22 cellular contexts compared by ENCODE assay signal in genomic region chr7:149171894-149172533, GRCh38. TPM values are rescaled to one million over a fixed set of nuclear protein-coding genes. Genes with fewer than 3 reads are reported as not detected.
DNase-seq lines count a peak whose midpoint lies in the region; ATAC-seq and TF ChIP-seq lines count a peak whose summit lies in the region.
"Had no signal": no experiment of that assay in that cellular context is flagged by ENCODE, and none has a peak within 500 bp of the region (broad histone marks: within the 10 kb centered on the region; RNA-seq: fewer than 3 reads in every experiment).

No MANE protein-coding gene starts in this region.

- H3K36me3 Mint-ChIP-seq in activated CD8-positive, alpha-beta T cell treated with anti-CD3 and anti-CD28 coated beads, Interleukin-2, amount 10 ng/mL, durations not matched to agents 7 days and 5 days (ENCODE audit: low read depth): peaks cover 25% of the 10 kb centered on the region

- CTCF ChIA-PET in activated CD8-positive, alpha-beta T cell treated with anti-CD3 and anti-CD28 coated beads, Interleukin-2, amount 10 ng/mL, durations not matched to agents 7 days and 5 days (lab: Charles Lee): no interaction called here

- peak; percentile 51 for DNase-seq in ACHN
- peak; percentile 48 for DNase-seq in HK-2 (ENCODE audit: unreplicated experiment)
- DNase-seq in activated CD8-positive, alpha-beta T cell treated with anti-CD3 and anti-CD28 coated beads, Interleukin-2, amount 10 ng/mL, durations not matched to agents 7 days and 5 days: no peak
- DNase-seq in islet precursor cell: peak; percentile 61
- no peak for DNase-seq in SJCRH30
- no peak for DNase-seq in upper lobe of left lung
- DNase-seq in dedifferentiated amniotic fluid mesenchymal stem cell (ENCODE audit: extremely low spot score): no peak
- DNase-seq in stimulated activated CD4-positive, alpha-beta T cell treated with anti-CD3 and anti-CD28 coated beads, Interleukin-4, amount 100 ng/mL, for 4 hours: no peak
- DNase-seq: activated CD8-positive, alpha-beta memory T cell treated with anti-CD3 and anti-CD28 coated beads, Interleukin-2, amount 10 ng/mL, durations not matched to agents 7 days and 5 days; activated naive CD4-positive, alpha-beta T cell; body of pancreas; COR-L47; dorsolateral prefrontal cortex; left cardiac atrium; NCI-H526; stimulated activated CD4-positive, alpha-beta T cell treated with anti-CD3 and anti-CD28 coated beads, Interleukin-2, amount 100 ng/mL, for 48 hours; stimulated activated CD8-positive, alpha-beta memory T cell treated with anti-CD3 and anti-CD28 coated beads, Interleukin-4, amount 100 ng/mL, for 48 hours; SW 1271 had no signal

- TF ChIP-seq POLR2A in upper lobe of left lung (IDR thresholded peaks at IDR 0.05): no peak

- no peak for TF ChIP-seq CTCF in upper lobe of left lung (IDR thresholded peaks at IDR 0.05)

- no peak overlapping the region for H3K27ac ChIP-seq in SJCRH30
- peak overlapping the region in 2 of 4 donors; percentile 17 to 57 for H3K27ac ChIP-seq in upper lobe of left lung
- H3K27ac ChIP-seq: body of pancreas, dorsolateral prefrontal cortex, esophagus muscularis mucosa, suprapubic skin had no signal

- H3K4me1 ChIP-seq in SJCRH30: no peaks in the 10 kb centered on the region
- peaks cover 0 to 6% (median 0%) of the 10 kb centered on the region in 4 donors for H3K4me1 ChIP-seq in upper lobe of left lung
- H3K4me1 ChIP-seq: body of pancreas, esophagus muscularis mucosa, suprapubic skin had no signal

- no peaks in the 10 kb centered on the region for H3K9me3 Mint-ChIP-seq in activated CD8-positive, alpha-beta T cell treated with anti-CD3 and anti-CD28 coated beads, Interleukin-2, amount 10 ng/mL, durations not matched to agents 7 days and 5 days (ENCODE audit: insufficient read depth)

- H3K4me3 ChIP-seq in SJCRH30: no peak overlapping the region
- no peak overlapping the region for H3K4me3 ChIP-seq in upper lobe of left lung
- H3K4me3 ChIP-seq: body of pancreas, dorsolateral prefrontal cortex, esophagus muscularis mucosa, suprapubic skin had no signal

- WGBS in upper lobe of left lung, 2 donors: 65 to 67% methylated on average over 9 of the region's 9 CpGs

- TF ChIP-seq EP300 in upper lobe of left lung (IDR thresholded peaks at IDR 0.05): no peak

- peaks cover 7% of the 10 kb centered on the region for H3K4me1 Mint-ChIP-seq in activated CD8-positive, alpha-beta T cell treated with anti-CD3 and anti-CD28 coated beads, Interleukin-2, amount 10 ng/mL, durations not matched to agents 7 days and 5 days (ENCODE audit: low read depth)

- no peak for ATAC-seq in activated CD8-positive, alpha-beta T cell treated with anti-CD3 and anti-CD28 coated beads, Interleukin-2, amount 10 ng/mL, durations not matched to agents 7 days and 5 days
- no peak for ATAC-seq in upper lobe of left lung (ENCODE audit: low FRiP score in 2 of 2)
- ATAC-seq: activated CD8-positive, alpha-beta memory T cell treated with anti-CD3 and anti-CD28 coated beads, Interleukin-2, amount 10 ng/mL, durations not matched to agents 7 days and 5 days; body of pancreas; left cardiac atrium; Panc1; sciatic nerve had no signal

- H3K9me3 ChIP-seq in SJCRH30 (replicated peaks) (no peaks in the 10 kb centered on the region), upper lobe of left lung (no peaks in the 10 kb centered on the region)
- H3K9me3 ChIP-seq: body of pancreas, esophagus muscularis mucosa, suprapubic skin had no signal

- in situ Hi-C loops in ACHN (cut with HindIII; ENCODE audit: low pct_ligation_motif_present, low pct_unique_long_range_greater_than_20kb, low sequenced_read_pairs): no loop called here

- H3K27ac Mint-ChIP-seq in activated CD8-positive, alpha-beta T cell treated with anti-CD3 and anti-CD28 coated beads, Interleukin-2, amount 10 ng/mL, durations not matched to agents 7 days and 5 days: peak overlapping the region; percentile 33
- H3K27ac Mint-ChIP-seq: activated CD8-positive, alpha-beta memory T cell treated with anti-CD3 and anti-CD28 coated beads, Interleukin-2, amount 10 ng/mL, durations not matched to agents 7 days and 5 days had no signal

- H3K27me3 ChIP-seq in SJCRH30 (no peaks in the 10 kb centered on the region), upper lobe of left lung (no peaks in the 10 kb centered on the region)
- H3K27me3 ChIP-seq: body of pancreas, dorsolateral prefrontal cortex, esophagus muscularis mucosa, suprapubic skin had no signal

- H3K27me3 Mint-ChIP-seq in activated CD8-positive, alpha-beta T cell treated with anti-CD3 and anti-CD28 coated beads, Interleukin-2, amount 10 ng/mL, durations not matched to agents 7 days and 5 days (ENCODE audit: low read depth): no peaks in the 10 kb centered on the region
- H3K27me3 Mint-ChIP-seq: activated CD8-positive, alpha-beta memory T cell treated with anti-CD3 and anti-CD28 coated beads, Interleukin-2, amount 10 ng/mL, durations not matched to agents 7 days and 5 days had no signal

- H3K4me3 Mint-ChIP-seq in activated CD8-positive, alpha-beta T cell treated with anti-CD3 and anti-CD28 coated beads, Interleukin-2, amount 10 ng/mL, durations not matched to agents 7 days and 5 days: no peak overlapping the region
- H3K4me3 Mint-ChIP-seq: activated CD8-positive, alpha-beta memory T cell treated with anti-CD3 and anti-CD28 coated beads, Interleukin-2, amount 10 ng/mL, durations not matched to agents 7 days and 5 days had no signal

- POLR2A ChIA-PET in activated CD8-positive, alpha-beta T cell treated with anti-CD3 and anti-CD28 coated beads, Interleukin-2, amount 10 ng/mL, durations not matched to agents 7 days and 5 days (lab: Charles Lee): no interaction called here

- H3K36me3 ChIP-seq in SJCRH30 (peaks cover 52% of the 10 kb centered on the region), upper lobe of left lung (peaks cover 18 to 79% (median 45%) of the 10 kb centered on the region in 4 donors)

RNA-seq across cellular contexts. Expression of gene ZNF282, which starts 23.3 kb away (rescaled TPM):
- total RNA-seq in activated CD8-positive, alpha-beta T cell treated with anti-CD3 and anti-CD28 coated beads, Interleukin-2, amount 10 ng/mL, durations not matched to agents 7 days and 5 days: 10 to 100 TPM; 28.4 to 30.6 TPM
- 21.0 and 27.5 TPM in 2 replicates for total RNA-seq in SJCRH30 (2014; rRNA removed; shearing (Covaris generic))
- 10 to 100 TPM; 20.7 to 35.6 (median 26.7) TPM for total RNA-seq in upper lobe of left lung

RNA-seq across cellular contexts. Expression of gene ZNF398, which starts 24.8 kb away (rescaled TPM):
- 10 to 100 TPM; 11.8 to 13.3 TPM for total RNA-seq in activated CD8-positive, alpha-beta T cell treated with anti-CD3 and anti-CD28 coated beads, Interleukin-2, amount 10 ng/mL, durations not matched to agents 7 days and 5 days
- 16.4 and 18.5 TPM in 2 replicates for total RNA-seq in SJCRH30 (2014; rRNA removed; shearing (Covaris generic))
- total RNA-seq in upper lobe of left lung: 10 to 100 TPM; 12.2 to 40.9 (median 29.0) TPM

RNA-seq across cellular contexts. Expression of gene ZNF425, which starts 45.9 kb away (rescaled TPM):
- under 1 TPM; 0.47 to 0.55 TPM for total RNA-seq in activated CD8-positive, alpha-beta T cell treated with anti-CD3 and anti-CD28 coated beads, Interleukin-2, amount 10 ng/mL, durations not matched to agents 7 days and 5 days
- total RNA-seq in SJCRH30 (2014; rRNA removed; shearing (Covaris generic)): 0.57 and 0.89 TPM in 2 replicates
- 1 to 10 TPM; 1.4 to 3.1 (median 1.8) TPM for total RNA-seq in upper lobe of left lung

Comparison
In these comparisons a context has a peak if more than half of its experiments do, and no peak if none do; other contexts are left out.
1. DNase-seq: peak in ACHN (single experiment), HK-2 (single experiment) and islet precursor cell (single experiment); none in activated CD8-positive, alpha-beta T cell treated with anti-CD3 and anti-CD28 coated beads, Interleukin-2, amount 10 ng/mL, durations not matched to agents 7 days and 5 days (single experiment), SJCRH30 (0 of 2), upper lobe of left lung (0 of 2), dedifferentiated amniotic fluid mesenchymal stem cell (single experiment) and stimulated activated CD4-positive, alpha-beta T cell treated with anti-CD3 and anti-CD28 coated beads, Interleukin-4, amount 100 ng/mL, for 4 hours (0 of 2).